ENCODE assay signal across 13 cellular contexts in genomic region chr16:68331879-68332410, GRCh38. TPM values are rescaled to one million over a fixed set of nuclear protein-coding genes. Genes with fewer than 3 reads are reported as not detected.
DNase-seq lines count a peak whose midpoint lies in the region; ATAC-seq, FAIRE-seq and TF ChIP-seq lines count a peak whose summit lies in the region.
"Had no signal": no experiment of that assay in that cellular context is flagged by ENCODE, and none has a peak within 500 bp of the region (broad histone marks: within the 10 kb centered on the region; RNA-seq: fewer than 3 reads in every experiment).

No MANE protein-coding gene starts in this region.

- H3K4me3 Mint-ChIP-seq in activated naive CD4-positive, alpha-beta T cell treated with anti-CD3 and anti-CD28 coated beads, Interleukin-2, amount 10 ng/mL, durations not matched to agents 7 days and 5 days = no peak overlapping the region
- no peak overlapping the region for H3K4me3 Mint-ChIP-seq in activated T-helper 17 cell treated with anti-CD3 and anti-CD28 coated beads, Interleukin-2, amount 50 U/mL, for 72 hours

- H3K27ac Mint-ChIP-seq in activated naive CD4-positive, alpha-beta T cell treated with anti-CD3 and anti-CD28 coated beads, Interleukin-2, amount 10 ng/mL, durations not matched to agents 7 days and 5 days = peak overlapping the region; percentile 80
- peak overlapping the region; percentile 47 for H3K27ac Mint-ChIP-seq in activated T-helper 17 cell treated with anti-CD3 and anti-CD28 coated beads, Interleukin-2, amount 50 U/mL, for 72 hours

- H3K9me3 ChIP-seq in kidney (ENCODE audit: control insufficient read depth in 1 of 2, low read length in 2 of 2) (no peaks in the 10 kb centered on the region), subcutaneous abdominal adipose tissue (ENCODE audit: control insufficient read depth in 5 of 5, low read length in 5 of 5) (no peaks in the 10 kb centered on the region)
- H3K9me3 ChIP-seq: BE2C, prostate gland had no signal

- intact Hi-C loops in kidney (cut with DNase I) = no loop called here

- DNase-seq in activated naive CD4-positive, alpha-beta T cell treated with anti-CD3 and anti-CD28 coated beads, Interleukin-2, amount 10 ng/mL, durations not matched to agents 7 days and 5 days = no peak
- DNase-seq in activated naive CD4-positive, alpha-beta T cell (lab: John Stamatoyannopoulos, UW) = no peak
- no peak for DNase-seq in kidney
- no peak for DNase-seq in NCI-H345 (lab: John Stamatoyannopoulos, UW)
- no peak for DNase-seq in NOMO-1 treated with DMSO at 0.1 percent for 48 hours (lab: John Stamatoyannopoulos, UW; ENCODE audit: unreplicated experiment)
- DNase-seq: activated CD4-positive, CD25-positive, alpha-beta regulatory T cell treated with anti-CD3 and anti-CD28 coated beads, Interleukin-2, amount 50 U/mL, for 72 hours; BE2C; central memory CD4-positive, alpha-beta T cell; NCI-H1105 had no signal

- H3K27me3 Mint-ChIP-seq in activated naive CD4-positive, alpha-beta T cell treated with anti-CD3 and anti-CD28 coated beads, Interleukin-2, amount 10 ng/mL, durations not matched to agents 7 days and 5 days = no peaks in the 10 kb centered on the region
- H3K27me3 Mint-ChIP-seq in activated T-helper 17 cell treated with anti-CD3 and anti-CD28 coated beads, Interleukin-2, amount 50 U/mL, for 72 hours = no peaks in the 10 kb centered on the region

- CTCF ChIA-PET in activated naive CD4-positive, alpha-beta T cell treated with anti-CD3 and anti-CD28 coated beads, Interleukin-2, amount 10 ng/mL, durations not matched to agents 7 days and 5 days (lab: Charles Lee) = interaction anchor here (1.0 to 23.2 kb wide), 4 partner anchors 70 to 179 kb away, joined by 3 to 432 read pairs (median 4); partner anchors contain the start of gene SLC7A6

- H3K9ac ChIP-seq in kidney (ENCODE audit: low read length in 2 of 2) = no peak overlapping the region
- H3K9ac ChIP-seq in subcutaneous abdominal adipose tissue (ENCODE audit: low read length in 5 of 5) = peak overlapping the region in 3 of 5 donors; percentile 32 to 65 (median 44)

- H3K27me3 ChIP-seq in subcutaneous abdominal adipose tissue (ENCODE audit: control insufficient read depth in 5 of 5, insufficient read depth in 4 of 5, low read length in 5 of 5) = no peaks in the 10 kb centered on the region
- H3K27me3 ChIP-seq: BE2C had no signal

- peaks cover 39% of the 10 kb centered on the region for H3K36me3 Mint-ChIP-seq in activated naive CD4-positive, alpha-beta T cell treated with anti-CD3 and anti-CD28 coated beads, Interleukin-2, amount 10 ng/mL, durations not matched to agents 7 days and 5 days
- H3K36me3 Mint-ChIP-seq in activated T-helper 17 cell treated with anti-CD3 and anti-CD28 coated beads, Interleukin-2, amount 50 U/mL, for 72 hours (ENCODE audit: low read depth) = peaks cover 79% of the 10 kb centered on the region

- H3K36me3 ChIP-seq in kidney (ENCODE audit: control insufficient read depth in 1 of 2, insufficient read depth in 2 of 2, low read length in 2 of 2) = peaks cover 0 to under 1% of the 10 kb centered on the region in 2 donors
- H3K36me3 ChIP-seq in subcutaneous abdominal adipose tissue (ENCODE audit: control insufficient read depth in 5 of 5, insufficient read depth in 5 of 5, low read length in 5 of 5) = peaks cover 0 to 13% (median 7%) of the 10 kb centered on the region in 5 donors
- H3K36me3 ChIP-seq: prostate gland had no signal

- peaks cover 24% of the 10 kb centered on the region for H3K4me1 Mint-ChIP-seq in activated naive CD4-positive, alpha-beta T cell treated with anti-CD3 and anti-CD28 coated beads, Interleukin-2, amount 10 ng/mL, durations not matched to agents 7 days and 5 days
- H3K4me1 Mint-ChIP-seq in activated T-helper 17 cell treated with anti-CD3 and anti-CD28 coated beads, Interleukin-2, amount 50 U/mL, for 72 hours = peaks cover 10% of the 10 kb centered on the region

- no peak for ATAC-seq in activated T-helper 17 cell treated with anti-CD3 and anti-CD28 coated beads, Interleukin-2, amount 50 U/mL, for 72 hours (replicated peaks)
- no peak for ATAC-seq in HG03460 (IDR thresholded peaks at IDR 0.05; ENCODE audit: unreplicated experiment)

- FAIRE-seq in kidney (lab: Jason Lieb, UNC) = no peak

- H3K4me3 ChIP-seq in kidney (ENCODE audit: low read length in 2 of 2) (no peak overlapping the region), subcutaneous abdominal adipose tissue (ENCODE audit: low read depth in 1 of 5, low read length in 5 of 5) (peak overlapping the region in 1 of 5 donors; percentile 32)
- H3K4me3 ChIP-seq: prostate gland had no signal

- H3K27ac ChIP-seq in kidney (ENCODE audit: low read depth in 2 of 2, low read length in 2 of 2) (peak overlapping the region; percentile 5 to 84), subcutaneous abdominal adipose tissue (ENCODE audit: low read depth, low read length) (peak overlapping the region; percentile 82)
- H3K27ac ChIP-seq: prostate gland had no signal

- H3K4me1 ChIP-seq in kidney (ENCODE audit: control insufficient read depth in 1 of 2, insufficient read depth in 1 of 2, low read depth in 1 of 2, low read length in 2 of 2) (peaks cover 11 to 12% of the 10 kb centered on the region in 2 donors), subcutaneous abdominal adipose tissue (ENCODE audit: control insufficient read depth in 5 of 5, insufficient read depth in 5 of 5, low read length in 5 of 5) (peaks cover 11 to 53% (median 43%) of the 10 kb centered on the region in 5 donors)
- H3K4me1 ChIP-seq: prostate gland had no signal

- TF ChIP-seq CTCF in kidney (IDR thresholded peaks at IDR 0.05; ENCODE audit: borderline replicate concordance, extremely low read depth, insufficient read depth) = no peak

- no peaks in the 10 kb centered on the region for H3K9me3 Mint-ChIP-seq in activated naive CD4-positive, alpha-beta T cell treated with anti-CD3 and anti-CD28 coated beads, Interleukin-2, amount 10 ng/mL, durations not matched to agents 7 days and 5 days
- no peaks in the 10 kb centered on the region for H3K9me3 Mint-ChIP-seq in activated T-helper 17 cell treated with anti-CD3 and anti-CD28 coated beads, Interleukin-2, amount 50 U/mL, for 72 hours

RNA-seq across cellular contexts. Expression of gene PRMT7, which starts 21.1 kb away (rescaled TPM):
- total RNA-seq in activated T-helper 17 cell treated with anti-CD3 and anti-CD28 coated beads, Interleukin-2, amount 50 U/mL, for 72 hours = 10 to 100 TPM; 53.3 to 57.8 TPM
- total RNA-seq in kidney = 33.7 TPM
- polyA plus RNA-seq in kidney (ENCODE audit: insufficient read depth, low read depth, low replicate concordance) = 20.4 TPM

RNA-seq across cellular contexts. Expression of gene SLC7A6OS, which starts 21.2 kb away (rescaled TPM):
- total RNA-seq in activated T-helper 17 cell treated with anti-CD3 and anti-CD28 coated beads, Interleukin-2, amount 50 U/mL, for 72 hours = 10 to 100 TPM; 21.3 to 21.8 TPM
- 20.3 TPM for total RNA-seq in kidney
- 9.2 TPM for polyA plus RNA-seq in kidney (ENCODE audit: insufficient read depth, low read depth, low replicate concordance)

Comparison
In these comparisons a context has a peak if more than half of its experiments do, and no peak if none do; other contexts are left out.
1. H3K9ac ChIP-seq: peak in subcutaneous abdominal adipose tissue (3 of 5); none in kidney (0 of 2).